ENCODE assay signal across 1 cellular context in the genomic region with DNA sequence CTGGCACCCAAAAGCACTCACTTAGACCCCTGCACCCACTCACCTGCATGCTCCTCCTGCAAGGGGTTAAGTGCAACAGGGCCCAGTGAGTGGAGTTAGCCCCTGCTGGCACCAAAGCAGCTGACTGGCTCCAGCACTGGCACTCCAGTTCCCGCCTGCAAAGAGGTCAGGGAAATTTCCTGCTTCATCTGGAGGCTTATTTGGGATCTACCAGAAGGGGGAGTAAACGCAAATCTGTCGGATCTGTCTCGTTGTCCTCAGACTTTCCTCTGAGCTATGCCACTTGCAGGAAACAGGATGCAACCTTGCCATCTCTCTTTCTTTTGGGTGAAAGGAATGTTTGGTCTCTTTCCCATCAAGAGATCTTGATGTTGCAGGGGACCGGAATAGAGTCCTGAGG.
TF ChIP-seq lines count a peak whose summit lies in the region.

No MANE protein-coding gene starts in this region.

TF ChIP-seq in GM23338, 12 proteins besides CTCF, POLR2A, EP300 and RAD21:
- TF ChIP-seq, protein P1, sequence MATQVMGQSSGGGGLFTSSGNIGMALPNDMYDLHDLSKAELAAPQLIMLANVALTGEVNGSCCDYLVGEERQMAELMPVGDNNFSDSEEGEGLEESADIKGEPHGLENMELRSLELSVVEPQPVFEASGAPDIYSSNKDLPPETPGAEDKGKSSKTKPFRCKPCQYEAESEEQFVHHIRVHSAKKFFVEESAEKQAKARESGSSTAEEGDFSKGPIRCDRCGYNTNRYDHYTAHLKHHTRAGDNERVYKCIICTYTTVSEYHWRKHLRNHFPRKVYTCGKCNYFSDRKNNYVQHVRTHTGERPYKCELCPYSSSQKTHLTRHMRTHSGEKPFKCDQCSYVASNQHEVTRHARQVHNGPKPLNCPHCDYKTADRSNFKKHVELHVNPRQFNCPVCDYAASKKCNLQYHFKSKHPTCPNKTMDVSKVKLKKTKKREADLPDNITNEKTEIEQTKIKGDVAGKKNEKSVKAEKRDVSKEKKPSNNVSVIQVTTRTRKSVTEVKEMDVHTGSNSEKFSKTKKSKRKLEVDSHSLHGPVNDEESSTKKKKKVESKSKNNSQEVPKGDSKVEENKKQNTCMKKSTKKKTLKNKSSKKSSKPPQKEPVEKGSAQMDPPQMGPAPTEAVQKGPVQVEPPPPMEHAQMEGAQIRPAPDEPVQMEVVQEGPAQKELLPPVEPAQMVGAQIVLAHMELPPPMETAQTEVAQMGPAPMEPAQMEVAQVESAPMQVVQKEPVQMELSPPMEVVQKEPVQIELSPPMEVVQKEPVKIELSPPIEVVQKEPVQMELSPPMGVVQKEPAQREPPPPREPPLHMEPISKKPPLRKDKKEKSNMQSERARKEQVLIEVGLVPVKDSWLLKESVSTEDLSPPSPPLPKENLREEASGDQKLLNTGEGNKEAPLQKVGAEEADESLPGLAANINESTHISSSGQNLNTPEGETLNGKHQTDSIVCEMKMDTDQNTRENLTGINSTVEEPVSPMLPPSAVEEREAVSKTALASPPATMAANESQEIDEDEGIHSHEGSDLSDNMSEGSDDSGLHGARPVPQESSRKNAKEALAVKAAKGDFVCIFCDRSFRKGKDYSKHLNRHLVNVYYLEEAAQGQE (IDR thresholded peaks at IDR 0.05; ENCODE audit: unreplicated experiment) = no peak
TF ChIP-seq in GM23338: peak in this region for 0.
